In genomic region chr4:139223682-139224317, GRCh38 we compare ENCODE assay signal across 8 cellular contexts. TPM values are rescaled to one million over a fixed set of nuclear protein-coding genes. Genes with fewer than 3 reads are reported as not detected.
DNase-seq lines count a peak whose midpoint lies in the region; ATAC-seq and TF ChIP-seq lines count a peak whose summit lies in the region.

No MANE protein-coding gene starts in this region.

- H3K27me3 ChIP-seq in Loucy (ENCODE audit: insufficient read depth, low read length, poor library complexity, severe bottlenecking) (no peaks in the 10 kb centered on the region), psoas muscle (ENCODE audit: insufficient read depth in 3 of 3, low read length in 2 of 3) (no peaks in the 10 kb centered on the region), vagina (no peaks in the 10 kb centered on the region)

- H3K4me3 ChIP-seq in Loucy (ENCODE audit: low read length, poor library complexity, severe bottlenecking) = no peak overlapping the region
- no peak overlapping the region for H3K4me3 ChIP-seq in psoas muscle
- H3K4me3 ChIP-seq in vagina = no peak overlapping the region

- no peaks in the 10 kb centered on the region for H3K36me3 Mint-ChIP-seq in activated CD4-positive, alpha-beta T cell treated with anti-CD3 and anti-CD28 coated beads for 36 hours (ENCODE audit: low read depth)
- no peaks in the 10 kb centered on the region for H3K36me3 Mint-ChIP-seq in brain

- H3K9me3 ChIP-seq in Loucy (ENCODE audit: insufficient read depth, low read depth, low read length) (no peaks in the 10 kb centered on the region), psoas muscle (no peaks in the 10 kb centered on the region), vagina (no peaks in the 10 kb centered on the region)

- no peaks in the 10 kb centered on the region for H3K9me3 Mint-ChIP-seq in activated CD4-positive, alpha-beta T cell treated with anti-CD3 and anti-CD28 coated beads for 36 hours (ENCODE audit: low read depth)
- H3K9me3 Mint-ChIP-seq in brain = no peaks in the 10 kb centered on the region

- no peaks in the 10 kb centered on the region for H3K9me2 ChIP-seq in Loucy (replicated peaks; ENCODE audit: low read depth, low read length)

- H4K20me1 ChIP-seq in Loucy (ENCODE audit: insufficient read depth, low read length, poor library complexity, severe bottlenecking) = no peaks in the 10 kb centered on the region

- H3K4me3 Mint-ChIP-seq in activated CD4-positive, alpha-beta T cell treated with anti-CD3 and anti-CD28 coated beads for 36 hours = no peak overlapping the region
- H3K4me3 Mint-ChIP-seq in brain = no peak overlapping the region

- H3K27ac Mint-ChIP-seq in activated CD4-positive, alpha-beta T cell treated with anti-CD3 and anti-CD28 coated beads for 36 hours = no peak overlapping the region
- peak overlapping the region in 4 of 5 experiments; percentile 8 to 86 (median 70) for H3K27ac Mint-ChIP-seq in brain

- no peak for TF ChIP-seq CTCF in Loucy (conservative IDR thresholded peaks at IDR 0.05; ENCODE audit: low read length)
- TF ChIP-seq CTCF in brain (conservative IDR thresholded peaks at IDR 0.05) = no peak
- TF ChIP-seq CTCF in psoas muscle (IDR thresholded peaks at IDR 0.05) = no peak
- no peak for TF ChIP-seq CTCF in vagina (IDR thresholded peaks at IDR 0.05)

- H3K27ac ChIP-seq in psoas muscle (no peak overlapping the region), vagina (no peak overlapping the region)

- no peaks in the 10 kb centered on the region for H3K27me3 Mint-ChIP-seq in activated CD4-positive, alpha-beta T cell treated with anti-CD3 and anti-CD28 coated beads for 36 hours
- peaks cover 12% of the 10 kb centered on the region for H3K27me3 Mint-ChIP-seq in brain

- peaks cover 17% of the 10 kb centered on the region for H3K4me1 Mint-ChIP-seq in activated CD4-positive, alpha-beta T cell treated with anti-CD3 and anti-CD28 coated beads for 36 hours
- H3K4me1 Mint-ChIP-seq in brain = peaks cover 15% of the 10 kb centered on the region

- H3K4me2 ChIP-seq in Loucy (ENCODE audit: low read depth, low read length, poor library complexity, severe bottlenecking) = no peak overlapping the region

- H3K4me1 ChIP-seq in Loucy (ENCODE audit: insufficient read depth, low read length, poor library complexity, severe bottlenecking) (peaks cover 11% of the 10 kb centered on the region), psoas muscle (no peaks in the 10 kb centered on the region), vagina (no peaks in the 10 kb centered on the region)

- POLR2A ChIA-PET in activated CD4-positive, alpha-beta T cell treated with anti-CD3 and anti-CD28 coated beads for 36 hours (lab: Charles Lee) = interaction anchor here (0.6 kb wide), 1 partner anchor 25 kb away, joined by 3 read pairs; no protein-coding TSS in a partner anchor

- no peaks in the 10 kb centered on the region for H3K79me2 ChIP-seq in Loucy (ENCODE audit: insufficient read depth, low read length)

- intact Hi-C loops in activated CD4-positive, alpha-beta T cell treated with anti-CD3 and anti-CD28 coated beads for 36 hours (cut with DNase I, micrococcal nuclease) = loop anchor here in 1 of 2 experiments (1.0 kb wide), 1 partner anchor 43 kb away; no protein-coding TSS in a partner anchor
- intact Hi-C loops in psoas muscle (cut with DNase I) = no loop called here
- intact Hi-C loops in vagina (cut with DNase I) = loop anchor here (10.0 kb wide), 1 partner anchor 71 kb away; no protein-coding TSS in a partner anchor

- no peak overlapping the region for H3K9ac ChIP-seq in Loucy (ENCODE audit: low read depth, low read length, poor library complexity, severe bottlenecking)

- CTCF ChIA-PET in activated CD4-positive, alpha-beta T cell treated with anti-CD3 and anti-CD28 coated beads for 36 hours (lab: Charles Lee) = interaction anchor here (0.7 to 0.8 kb wide), 2 partner anchors 73 to 139 kb away, joined by 3 read pairs; no protein-coding TSS in a partner anchor

- H3F3A ChIP-seq in Loucy (ENCODE audit: low read depth) = no peaks in the 10 kb centered on the region

- TF ChIP-seq POLR2A in vagina (IDR thresholded peaks at IDR 0.05) = no peak

- H2AFZ ChIP-seq in Loucy (ENCODE audit: low read length) = peak overlapping the region; percentile 65

- ATAC-seq in activated CD4-positive, alpha-beta T cell treated with anti-CD3 and anti-CD28 coated beads for 36 hours = peak; percentile 88
- ATAC-seq in psoas muscle (no peak), HG03095 (IDR thresholded peaks at IDR 0.05; ENCODE audit: unreplicated experiment) (no peak), GM21381 (IDR thresholded peaks at IDR 0.05; ENCODE audit: unreplicated experiment) (no peak)

- 82 to 90% (median 82%) methylated on average over 2 of the region's 2 CpGs for WGBS in psoas muscle, 3 donors

- H3K36me3 ChIP-seq in Loucy (ENCODE audit: insufficient read depth, low read length) (no peaks in the 10 kb centered on the region), psoas muscle (ENCODE audit: insufficient read depth in 1 of 2, low read depth in 1 of 2) (no peaks in the 10 kb centered on the region), vagina (no peaks in the 10 kb centered on the region)

- DNase-seq in activated CD4-positive, alpha-beta T cell treated with anti-CD3 and anti-CD28 coated beads for 36 hours = peak; percentile 58
- no peak for DNase-seq in activated CD4-positive, alpha-beta T cell treated with anti-CD3 and anti-CD28 coated beads, Interleukin-2, amount 50 U/mL, for 4 hours
- DNase-seq in psoas muscle (peak; percentile 31 to 71), vagina (ENCODE audit: extremely low spot score in 2 of 2) (no peak)

RNA-seq across cellular contexts. Expression of gene ELF2, which starts 46.8 kb away (rescaled TPM):
- 10 to 100 TPM; 26.2 to 33.4 TPM for total RNA-seq in activated CD4-positive, alpha-beta T cell treated with anti-CD3 and anti-CD28 coated beads for 36 hours
- polyA plus RNA-seq in brain (ENCODE audit: insufficient read depth, low read depth, low replicate concordance) (15.4 TPM), psoas muscle (10 to 100 TPM; 10.3 to 25.8 (median 14.7) TPM)
- total RNA-seq in psoas muscle (10 to 100 TPM; 27.0 to 31.7 (median 28.5) TPM), vagina (44.4 TPM)

RNA-seq across cellular contexts. Expression of gene MGARP, which starts 56.2 kb away (rescaled TPM):
- under 1 TPM; 0.21 to 0.35 TPM for total RNA-seq in activated CD4-positive, alpha-beta T cell treated with anti-CD3 and anti-CD28 coated beads for 36 hours
- polyA plus RNA-seq in brain (ENCODE audit: insufficient read depth, low read depth, low replicate concordance) (0.41 TPM), psoas muscle (1 to 10 TPM in 1 of 3 donors, under 1 TPM in 2; 0.13 to 2.1 (median 0.27) TPM)
- total RNA-seq in psoas muscle (1 to 10 TPM in 1 of 4 donors, under 1 TPM in 2, not detected in 1; 0.26 to 1.0 (median 0.34) TPM), vagina (2.2 TPM)

Comparison
In these comparisons a context has a peak if more than half of its experiments do, and no peak if none do; other contexts are left out.
1. DNase-seq: peak in activated CD4-positive, alpha-beta T cell treated with anti-CD3 and anti-CD28 coated beads for 36 hours (single experiment) and psoas muscle (2 of 2); none in activated CD4-positive, alpha-beta T cell treated with anti-CD3 and anti-CD28 coated beads, Interleukin-2, amount 50 U/mL, for 4 hours (0 of 2) and vagina (0 of 2).